ENCODE assay signal across 12 cellular contexts in the genomic region with DNA sequence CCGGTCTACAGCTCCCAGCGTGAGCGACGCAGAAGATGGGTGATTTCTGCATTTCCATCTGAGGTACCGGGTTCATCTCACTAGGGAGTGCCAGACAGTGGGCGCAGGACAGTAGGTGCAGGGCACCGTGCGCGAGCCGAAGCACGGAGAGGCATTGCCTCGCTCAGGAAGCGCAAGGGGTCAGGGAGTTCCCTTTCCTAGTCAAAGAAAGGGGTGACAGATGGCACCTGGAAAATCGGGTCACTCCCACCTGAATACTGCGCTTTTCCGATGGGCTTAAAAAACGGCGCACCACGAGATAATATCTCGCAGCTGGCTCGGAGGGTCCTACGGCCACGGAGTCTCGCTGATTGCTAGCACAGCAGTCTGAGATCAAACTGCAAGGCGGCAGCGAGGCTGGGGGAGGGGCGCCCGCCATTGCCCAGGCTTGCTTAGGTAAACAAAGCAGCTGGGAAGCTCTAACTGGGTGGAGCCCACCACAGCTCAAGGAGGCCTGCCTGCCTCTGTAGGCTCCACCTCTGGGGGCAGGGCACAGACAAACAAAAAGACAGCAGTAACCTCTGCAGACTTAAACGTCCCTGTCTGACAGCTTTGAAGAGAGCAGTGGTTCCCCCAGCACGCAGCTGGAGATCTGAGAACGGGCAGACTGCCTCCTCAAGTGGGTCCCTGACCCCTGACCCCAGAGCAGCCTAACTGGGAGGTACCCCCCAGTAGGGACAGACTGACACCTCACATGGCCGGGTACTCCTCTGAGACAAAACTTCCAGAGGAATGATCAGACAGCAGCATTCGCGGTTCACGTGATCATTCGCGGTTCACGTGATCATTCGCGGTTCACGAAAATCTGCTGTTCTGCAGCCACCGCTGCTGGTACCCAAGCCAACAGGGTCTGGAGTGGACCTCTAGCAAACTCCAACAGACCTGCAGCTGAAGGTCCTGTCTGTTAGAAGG. TPM values are rescaled to one million over a fixed set of nuclear protein-coding genes. Genes with fewer than 3 reads are reported as not detected.
A peak's percentile ranks its signal among the peaks of the same experiment; 100 is the strongest.
DNase-seq lines count a peak whose midpoint lies in the region; ATAC-seq and TF ChIP-seq lines count a peak whose summit lies in the region.
"Not testable (repeated sequence)": the region's sequence is repeated elsewhere in the genome, so short reads cannot be mapped to it uniquely, and the experiment has no call there.
"Had no signal": no experiment of that assay in that cellular context is flagged by ENCODE, and none has a peak within 500 bp of the region (broad histone marks: within the 10 kb centered on the region; RNA-seq: fewer than 3 reads in every experiment).

No MANE protein-coding gene starts in this region.

- H3K27me3 Mint-ChIP-seq in CD14-positive monocyte (ENCODE audit: low read depth in 3 of 3), result peaks cover 0 to 12% (median 2%) of the 10 kb centered on the region in 3 donors
- not testable (repeated sequence) for H3K27me3 Mint-ChIP-seq in T-cell; stimulated activated memory B cell treated with anti-CD40 and anti-IgM and Interleukin-4, amounts not matched to agents 10 μg/mL and 1 μg/mL and 100 μg/mL, for 72 hours

- not testable (repeated sequence) for H3K36me3 Mint-ChIP-seq in CD14-positive monocyte; T-cell; stimulated activated memory B cell treated with anti-CD40 and anti-IgM and Interleukin-4, amounts not matched to agents 10 μg/mL and 1 μg/mL and 100 μg/mL, for 72 hours

- not testable (repeated sequence) for H3K36me3 ChIP-seq in iPS-15b (ENCODE audit: control insufficient read depth, insufficient read depth, low read length); neutrophil

- intact Hi-C loops in CD14-positive monocyte (cut with micrococcal nuclease), result not testable (repeated sequence)

- TF ChIP-seq CTCF in CD14-positive monocyte (IDR thresholded peaks at IDR 0.05); coronary artery (IDR thresholded peaks at IDR 0.05); neutrophil (IDR thresholded peaks at IDR 0.05): not testable (repeated sequence)

- peak overlapping the region in 1 of 7 donors; percentile 19 for H3K27ac Mint-ChIP-seq in CD14-positive monocyte
- peak overlapping the region; percentile 80 to 85 for H3K27ac Mint-ChIP-seq in T-cell
- peak overlapping the region; percentile 44 for H3K27ac Mint-ChIP-seq in stimulated activated memory B cell treated with anti-CD40 and anti-IgM and Interleukin-4, amounts not matched to agents 10 μg/mL and 1 μg/mL and 100 μg/mL, for 72 hours

- peaks cover 12% of the 10 kb centered on the region for H3K27me3 ChIP-seq in iPS-15b (ENCODE audit: control insufficient read depth, insufficient read depth, low read length)
- not testable (repeated sequence) for H3K27me3 ChIP-seq in neutrophil

- H3K9me3 Mint-ChIP-seq in CD14-positive monocyte; T-cell; stimulated activated memory B cell treated with anti-CD40 and anti-IgM and Interleukin-4, amounts not matched to agents 10 μg/mL and 1 μg/mL and 100 μg/mL, for 72 hours: not testable (repeated sequence)

- POLR2A ChIA-PET in T-cell (lab: Charles Lee), result not testable (repeated sequence)

- peak overlapping the region; percentile 37 for H3K9ac ChIP-seq in iPS-15b (ENCODE audit: low read depth, low read length)

- H3K27ac ChIP-seq in coronary artery, neutrophil: not testable (repeated sequence)

- H3K4me3 Mint-ChIP-seq in CD14-positive monocyte, result peak overlapping the region; percentile 81 to 85
- H3K4me3 Mint-ChIP-seq in T-cell, result peak overlapping the region; percentile 61 to 82 (median 80)
- peak overlapping the region; percentile 73 for H3K4me3 Mint-ChIP-seq in stimulated activated memory B cell treated with anti-CD40 and anti-IgM and Interleukin-4, amounts not matched to agents 10 μg/mL and 1 μg/mL and 100 μg/mL, for 72 hours

- not testable (repeated sequence) for H3K4me1 Mint-ChIP-seq in CD14-positive monocyte; T-cell; stimulated activated memory B cell treated with anti-CD40 and anti-IgM and Interleukin-4, amounts not matched to agents 10 μg/mL and 1 μg/mL and 100 μg/mL, for 72 hours

- not testable (repeated sequence) for H3K9me3 ChIP-seq in iPS-15b (ENCODE audit: control insufficient read depth, insufficient read depth, low read length); neutrophil

- CTCF ChIA-PET in T-cell (lab: Charles Lee), result not testable (repeated sequence)

- ATAC-seq in T-cell (replicated peaks in 1 of 4), result peak in 2 of 4 experiments; percentile 68 to 75
- not testable (repeated sequence) for ATAC-seq in stimulated activated memory B cell treated with anti-CD40 and anti-IgM and Interleukin-4, amounts not matched to agents 10 μg/mL and 1 μg/mL and 100 μg/mL, for 72 hours

- H3K4me3 ChIP-seq in coronary artery, result peak overlapping the region; percentile 49
- H3K4me3 ChIP-seq in iPS-15b (ENCODE audit: low read depth, low read length), result peak overlapping the region; percentile 65
- peak overlapping the region; percentile 24 to 37 for H3K4me3 ChIP-seq in neutrophil (ENCODE audit: low read depth in 1 of 2, low read length in 1 of 2)

- not testable (repeated sequence) for DNase-seq in CD14-positive monocyte (ENCODE audit: low spot score); coronary artery (ENCODE audit: low spot score)
- DNase-seq in NCI-H146 (lab: John Stamatoyannopoulos, UW), result peak; percentile 13
- peak in 18 of 34 experiments; percentile 0 to 47 (median 8) for DNase-seq in T-cell
- peak; percentile 0 for DNase-seq in activated effector memory CD4-positive, alpha-beta T cell treated with Interleukin-2 at 50 U/mL for 16 hours

- not testable (repeated sequence) for H3K4me1 ChIP-seq in iPS-15b (ENCODE audit: control insufficient read depth, insufficient read depth, low read length); neutrophil (ENCODE audit: control insufficient read depth in 1 of 2, insufficient read depth in 1 of 2, low read depth in 1 of 2, low read length in 1 of 2)

RNA-seq across cellular contexts. Expression of a gene that starts 8.1 kb away (rescaled TPM):
- polyA plus RNA-seq in CD14-positive monocyte, result not detected
- total RNA-seq in T-cell, result not detected
- total RNA-seq: cerebellum; mesenteric fat pad; T-helper 1 cell treated with Interleukin-12 subunit alpha and Interleukin-12 subunit beta and Interleukin-4 antibody, amounts not matched to agents 30 ng/mL and 1 ng/mL, for 36 hours had no signal

RNA-seq across cellular contexts. Expression of a gene that starts 15.1 kb away (rescaled TPM):
- polyA plus RNA-seq in CD14-positive monocyte, result not detected
- not detected for total RNA-seq in T-cell
- total RNA-seq: cerebellum; mesenteric fat pad; T-helper 1 cell treated with Interleukin-12 subunit alpha and Interleukin-12 subunit beta and Interleukin-4 antibody, amounts not matched to agents 30 ng/mL and 1 ng/mL, for 36 hours had no signal
- polyA plus RNA-seq: small intestine had no signal

RNA-seq across cellular contexts. Expression of a gene that starts 51.7 kb away (rescaled TPM):
- not detected for polyA plus RNA-seq in CD14-positive monocyte
- not detected for total RNA-seq in T-cell
- total RNA-seq: cerebellum; mesenteric fat pad; T-helper 1 cell treated with Interleukin-12 subunit alpha and Interleukin-12 subunit beta and Interleukin-4 antibody, amounts not matched to agents 30 ng/mL and 1 ng/mL, for 36 hours had no signal
- polyA plus RNA-seq: small intestine had no signal
